In genomic region chr13:42544246-42544915, GRCh38 we compare ENCODE assay signal across 28 cellular contexts. TPM values are rescaled to one million over a fixed set of nuclear protein-coding genes. Genes with fewer than 3 reads are reported as not detected.
A peak's percentile ranks its signal among the peaks of the same experiment; 100 is the strongest.
DNase-seq lines count a peak whose midpoint lies in the region; ATAC-seq and TF ChIP-seq lines count a peak whose summit lies in the region.
"Had no signal": no experiment of that assay in that cellular context is flagged by ENCODE, and none has a peak within 500 bp of the region (broad histone marks: within the 10 kb centered on the region; RNA-seq: fewer than 3 reads in every experiment).

No MANE protein-coding gene starts in this region.

- DNase-seq in IMR-90: no peak
- DNase-seq in astrocyte of the spinal cord (ENCODE audit: low read depth, low spot score): peak; percentile 30
- peak; percentile 16 for DNase-seq in iris pigment epithelial cell (ENCODE audit: low read depth)
- no peak for DNase-seq in PC-3
- no peak for DNase-seq in NK-92 (lab: John Stamatoyannopoulos, UW; ENCODE audit: unreplicated experiment)
- no peak for DNase-seq in vagina (ENCODE audit: extremely low spot score in 2 of 2)
- no peak for DNase-seq in activated naive CD4-positive, alpha-beta T cell treated with anti-CD3 and anti-CD28 coated beads, Interleukin-2, amount 50 U/mL, for 16 hours
- DNase-seq: activated CD4-positive, alpha-beta T cell treated with anti-CD3 and anti-CD28 coated beads, Interleukin-2, amount 50 U/mL, for 1 hour; CD8-positive, alpha-beta T cell; GF-D8; GOT3; kidney glomerular epithelial cell; NCI-H1105 treated with DMSO at 0.1 percent for 48 hours; NCI-H510A treated with DMSO at 0.1 percent for 48 hours; stimulated activated CD4-positive, alpha-beta T cell treated with anti-CD3 and anti-CD28 coated beads, Interleukin-1b, Interleukin-23, amount 100 ng/mL, for 48 hours; stimulated activated naive B cell treated with anti-CD40 and anti-IgM and Interleukin-4, amounts not matched to agents 10 μg/mL and 1 μg/mL and 100 μg/mL, for 72 hours; T-helper 1 cell had no signal

- H3F3A ChIP-seq in PC-3 (ENCODE audit: low read length, unreplicated experiment): no peaks in the 10 kb centered on the region

- peak overlapping the region in 4 of 11 experiments; percentile 7 to 44 (median 24); a peak in 4 of 22 replicates for H3K9ac ChIP-seq in BLaER1 treated with 17β-estradiol and CSF1 and Interleukin-3, amounts not matched to agents 10 nM and 100 nM
- H3K9ac ChIP-seq in IMR-90 (ENCODE audit: low read depth, low read length): no peak overlapping the region
- H3K9ac ChIP-seq in PC-3 (ENCODE audit: low read length): no peak overlapping the region
- H3K9ac ChIP-seq: parathyroid adenoma had no signal

- H3K56ac ChIP-seq in IMR-90 (ENCODE audit: extremely low read depth, insufficient read depth, low read length): no peak overlapping the region

- H3K14ac ChIP-seq in IMR-90 (replicated peaks; ENCODE audit: low read depth, low read length): no peak overlapping the region

- no peaks in the 10 kb centered on the region for H3K79me1 ChIP-seq in IMR-90 (ENCODE audit: low read depth in 1 of 2, low read length in 2 of 2)

- no peaks in the 10 kb centered on the region for H4K20me1 ChIP-seq in BLaER1 treated with 17β-estradiol and CSF1 and Interleukin-3, amounts not matched to agents 10 nM and 100 nM
- H4K20me1 ChIP-seq in IMR-90 (ENCODE audit: insufficient read depth, low read length): no peaks in the 10 kb centered on the region
- no peaks in the 10 kb centered on the region for H4K20me1 ChIP-seq in PC-3 (ENCODE audit: low read length)

- peak overlapping the region in 6 of 11 experiments; percentile 45 to 77 (median 70); a peak in 11 of 22 replicates for H3K27ac ChIP-seq in BLaER1 treated with 17β-estradiol and CSF1 and Interleukin-3, amounts not matched to agents 10 nM and 100 nM
- no peak overlapping the region for H3K27ac ChIP-seq in IMR-90 (ENCODE audit: insufficient read depth, low read length)
- no peak overlapping the region for H3K27ac ChIP-seq in PC-3 (ENCODE audit: low read length)
- no peak overlapping the region for H3K27ac ChIP-seq in vagina
- H3K27ac ChIP-seq: adrenal gland, parathyroid adenoma, thoracic aorta, VCaP had no signal

- no peak overlapping the region for H3K23ac ChIP-seq in IMR-90 (ENCODE audit: low read depth, low read length)

- in situ Hi-C loops in IMR-90 (cut with MboI; ENCODE audit: low sequenced_read_pairs): no loop called here
- in situ Hi-C loops in astrocyte of the spinal cord (cut with HindIII; ENCODE audit: low sequenced_read_pairs): no loop called here

- H2AK5ac ChIP-seq in IMR-90 (ENCODE audit: low read depth, low read length): no peak overlapping the region

- BruUV-seq in IMR-90 (replicated peaks; lab: Mats Ljungman, UMichigan) (no TSS peak), PC-3 (replicated peaks; lab: Mats Ljungman, UMichigan) (no TSS peak)

- no peak for TF ChIP-seq CTCF in IMR-90 (conservative IDR thresholded peaks at IDR 0.05; ENCODE audit: low read depth, low read length)
- TF ChIP-seq CTCF in astrocyte of the spinal cord (IDR thresholded peaks at IDR 0.05; ENCODE audit: low read depth, low read length): no peak
- TF ChIP-seq CTCF in PC-3 (conservative IDR thresholded peaks at IDR 0.05; ENCODE audit: low read depth, low read length): no peak
- no peak for TF ChIP-seq CTCF in vagina (IDR thresholded peaks at IDR 0.05)

- H4K5ac ChIP-seq in IMR-90 (ENCODE audit: low read depth, low read length): no peak overlapping the region

- no peaks in the 10 kb centered on the region for H3K9me2 ChIP-seq in PC-3 (replicated peaks; ENCODE audit: low read length)

- no peak overlapping the region for H4K91ac ChIP-seq in IMR-90 (ENCODE audit: insufficient read depth, low read depth, low read length)

- no peaks in the 10 kb centered on the region for H3K27me3 ChIP-seq in BLaER1 treated with 17β-estradiol and CSF1 and Interleukin-3, amounts not matched to agents 10 nM and 100 nM
- H3K27me3 ChIP-seq in IMR-90 (ENCODE audit: control insufficient read depth, insufficient read depth, low read length) (peaks cover 20% of the 10 kb centered on the region), PC-3 (ENCODE audit: low read length) (no peaks in the 10 kb centered on the region), vagina (no peaks in the 10 kb centered on the region)
- H3K27me3 ChIP-seq: adrenal gland had no signal

- no peak overlapping the region for H2BK20ac ChIP-seq in IMR-90 (ENCODE audit: low read depth, low read length)

- no peaks in the 10 kb centered on the region for H3K9me1 ChIP-seq in IMR-90 (ENCODE audit: insufficient read depth, low read length)

- TF ChIP-seq RAD21 in IMR-90 (IDR thresholded peaks at IDR 0.05; ENCODE audit: low read length): no peak

- no peak overlapping the region for H3K18ac ChIP-seq in IMR-90 (ENCODE audit: low read depth, low read length)

- peak overlapping the region in 7 of 11 experiments; percentile 22 to 88 (median 56); a peak in 12 of 22 replicates for H3K4me2 ChIP-seq in BLaER1 treated with 17β-estradiol and CSF1 and Interleukin-3, amounts not matched to agents 10 nM and 100 nM
- no peak overlapping the region for H3K4me2 ChIP-seq in IMR-90 (ENCODE audit: low read depth, low read length)
- H3K4me2 ChIP-seq in PC-3 (ENCODE audit: low read length): no peak overlapping the region

- intact Hi-C loops in IMR-90 (cut with micrococcal nuclease): no loop called here
- intact Hi-C loops in PC-3 (cut with micrococcal nuclease): no loop called here
- intact Hi-C loops in vagina (cut with DNase I): no loop called here

- no peak for ATAC-seq in IMR-90 (ENCODE audit: low read depth)
- ATAC-seq in PC-3: no peak
- ATAC-seq: CD8-positive, alpha-beta T cell; natural killer cell treated with Interleukin-12 subunit alpha and Interleukin-12 subunit beta and Interleukin-15 and Interleukin-18, amount 100 ng/mL, for 72 hours; Right ventricle myocardium inferior; stimulated activated naive B cell treated with anti-CD40 and anti-IgM and Interleukin-4, amounts not matched to agents 10 μg/mL and 1 μg/mL and 100 μg/mL, for 72 hours had no signal

- H3K4ac ChIP-seq in IMR-90 (ENCODE audit: low read depth, low read length): no peak overlapping the region

- POLR2A ChIA-PET in IMR-90 (lab: Charles Lee; ENCODE audit: unreplicated experiment): no interaction called here
- POLR2A ChIA-PET in PC-3 (lab: Charles Lee; ENCODE audit: unreplicated experiment): no interaction called here

- no peak overlapping the region for H2BK15ac ChIP-seq in IMR-90 (ENCODE audit: low read depth, low read length)

- TF ChIP-seq POLR2A in IMR-90 (IDR thresholded peaks at IDR 0.05; ENCODE audit: low read depth, low read length) (no peak), vagina (IDR thresholded peaks at IDR 0.05) (no peak)

- 40% methylated on average over 1 of the region's 4 CpGs; no CpG with 5 or more reads in 1 of the 2 experiments for WGBS in IMR-90 (ENCODE audit: extremely low coverage in 2 of 2, insufficient read length in 1 of 2), 2 experiments

- no peaks in the 10 kb centered on the region for H3K79me2 ChIP-seq in PC-3 (ENCODE audit: low read length)
- H3K79me2 ChIP-seq: parathyroid adenoma had no signal

- no peak overlapping the region for H2BK120ac ChIP-seq in IMR-90 (ENCODE audit: low read depth, low read length)

- no peak overlapping the region for H3K4me3 ChIP-seq in BLaER1 treated with 17β-estradiol and CSF1 and Interleukin-3, amounts not matched to agents 10 nM and 100 nM
- H3K4me3 ChIP-seq in IMR-90 (ENCODE audit: insufficient read depth, low read depth, low read length) (no peak overlapping the region), astrocyte of the spinal cord (ENCODE audit: low read depth, low read length) (no peak overlapping the region), PC-3 (ENCODE audit: low read length) (no peak overlapping the region), vagina (no peak overlapping the region)
- H3K4me3 ChIP-seq: adrenal gland, thoracic aorta had no signal

- CTCF ChIA-PET in IMR-90 (lab: Yijun Ruan, JAX): interaction anchor here (0.7 kb wide), 1 partner anchor 332 kb away, joined by 7 read pairs; no protein-coding TSS in a partner anchor
- CTCF ChIA-PET in PC-3 (lab: Charles Lee): no interaction called here

- dilution Hi-C loops in IMR-90 (cut with HindIII; ENCODE audit: low sequenced_read_pairs, unreplicated experiment): no loop called here

- no peaks in the 10 kb centered on the region for H3K36me3 ChIP-seq in BLaER1 treated with 17β-estradiol and CSF1 and Interleukin-3, amounts not matched to agents 10 nM and 100 nM
- H3K36me3 ChIP-seq in IMR-90 (ENCODE audit: control insufficient read depth, insufficient read depth, low read length) (no peaks in the 10 kb centered on the region), PC-3 (ENCODE audit: low read depth, low read length) (no peaks in the 10 kb centered on the region), vagina (no peaks in the 10 kb centered on the region)
- H3K36me3 ChIP-seq: adrenal gland, thoracic aorta had no signal

- no peak overlapping the region for H4K8ac ChIP-seq in IMR-90 (ENCODE audit: low read depth in 2 of 2, low read length in 2 of 2)

- H2AK9ac ChIP-seq in IMR-90 (replicated peaks; ENCODE audit: low read depth, low read length, poor library complexity): no peak overlapping the region

- H3K4me1 ChIP-seq in BLaER1 treated with 17β-estradiol and CSF1 and Interleukin-3, amounts not matched to agents 10 nM and 100 nM: peaks cover 9 to 96% (median 36%) of the 10 kb centered on the region in 10 experiments
- H3K4me1 ChIP-seq in IMR-90 (ENCODE audit: control insufficient read depth, insufficient read depth, low read length): no peaks in the 10 kb centered on the region
- peaks cover 12% of the 10 kb centered on the region; the same call in 1 of the 2 replicates for H3K4me1 ChIP-seq in PC-3 (ENCODE audit: insufficient read depth, low read length)
- no peaks in the 10 kb centered on the region for H3K4me1 ChIP-seq in vagina
- H3K4me1 ChIP-seq: adrenal gland, parathyroid adenoma had no signal

- H2AFZ ChIP-seq in IMR-90 (replicated peaks; ENCODE audit: low read length, poor library complexity) (no peak overlapping the region), PC-3 (ENCODE audit: low read length) (no peak overlapping the region)
- H2AFZ ChIP-seq: parathyroid adenoma had no signal

- no peak overlapping the region for H2BK5ac ChIP-seq in IMR-90 (ENCODE audit: low read depth, low read length, poor library complexity, severe bottlenecking)

- no peaks in the 10 kb centered on the region; a peak in 2 of 22 replicates for H3K9me3 ChIP-seq in BLaER1 treated with 17β-estradiol and CSF1 and Interleukin-3, amounts not matched to agents 10 nM and 100 nM (replicated peaks in 1 of 11)
- H3K9me3 ChIP-seq in IMR-90 (ENCODE audit: control insufficient read depth, insufficient read depth, low read length) (no peaks in the 10 kb centered on the region), PC-3 (ENCODE audit: low read length) (no peaks in the 10 kb centered on the region), vagina (no peaks in the 10 kb centered on the region)
- H3K9me3 ChIP-seq: adrenal gland, thoracic aorta had no signal

TF ChIP-seq in IMR-90, 13 proteins besides CTCF, POLR2A, EP300 and RAD21 (continues in another document):
- peak; percentile 33; the same call in 1 of the 2 replicates for TF ChIP-seq CEBPB (IDR thresholded peaks at IDR 0.05; ENCODE audit: low read depth, low read length)
- TF ChIP-seq MAFK (IDR thresholded peaks at IDR 0.05; ENCODE audit: low read depth, low read length): no peak

RNA-seq across cellular contexts. Expression of gene TNFSF11, which starts 29.6 kb away (rescaled TPM):
- not detected in 2 replicates for total RNA-seq in IMR-90 (2012; rRNA removed)
- not detected in 2 replicates for polyA plus RNA-seq in IMR-90 (2012; rRNA removed)
- polyA plus RNA-seq in IMR-90 (2012; cell fraction: cytosol; rRNA removed): not detected in 2 replicates
- polyA plus RNA-seq in IMR-90 (2012; cell fraction: nucleus; rRNA removed; ENCODE audit: low replicate concordance): not detected in 2 replicates
- not detected in 2 replicates for total RNA-seq in PC-3 (2014; rRNA removed)
- not detected for total RNA-seq in vagina
- total RNA-seq: adrenal gland; CD8-positive, alpha-beta T cell; dermis microvascular lymphatic vessel endothelial cell; endothelial cell of umbilical vein; HT-29; Right ventricle myocardium inferior had no signal
- polyA plus RNA-seq: adrenal gland, AG04450, endothelial cell of umbilical vein had no signal

Comparison
In these comparisons a context has a peak if more than half of its experiments do, and no peak if none do; other contexts are left out.
1. H3K27ac ChIP-seq: peak in BLaER1 treated with 17β-estradiol and CSF1 and Interleukin-3, amounts not matched to agents 10 nM and 100 nM (6 of 11); none in IMR-90 (single experiment), PC-3 (single experiment) and vagina (single experiment).
2. H3K4me2 ChIP-seq: peak in BLaER1 treated with 17β-estradiol and CSF1 and Interleukin-3, amounts not matched to agents 10 nM and 100 nM (7 of 11); none in IMR-90 (single experiment) and PC-3 (single experiment).
3. DNase-seq: peak in astrocyte of the spinal cord (single experiment) and iris pigment epithelial cell (single experiment); none in IMR-90 (single experiment), PC-3 (single experiment), NK-92 (single experiment), vagina (0 of 2) and activated naive CD4-positive, alpha-beta T cell treated with anti-CD3 and anti-CD28 coated beads, Interleukin-2, amount 50 U/mL, for 16 hours (single experiment).